ENCODE assay signal across 17 cellular contexts in the genomic region with DNA sequence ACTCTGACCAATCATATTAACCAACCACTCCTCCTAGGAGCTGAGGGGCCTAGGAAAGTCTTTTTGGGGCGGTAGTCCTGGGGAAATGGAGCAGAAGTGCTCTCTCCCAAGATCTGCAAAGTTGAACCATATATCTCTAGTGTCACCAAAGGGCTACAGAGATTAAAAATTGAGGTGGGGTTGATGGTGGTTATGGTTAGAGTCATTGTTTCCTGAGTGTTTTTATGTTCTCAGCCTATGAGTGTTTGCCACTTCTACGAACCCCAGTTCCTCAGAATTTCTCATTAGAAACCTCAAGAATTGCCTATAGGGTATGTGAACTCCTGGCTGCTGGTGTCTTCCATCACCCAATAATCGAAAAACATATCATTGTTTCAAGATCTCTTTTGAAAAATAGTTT.
"Had no signal": no experiment of that assay in that cellular context is flagged by ENCODE, and none has a peak within 500 bp of the region (broad histone marks: within the 10 kb centered on the region; RNA-seq: fewer than 3 reads in every experiment).

No MANE protein-coding gene starts in this region.

- DNase-seq: activated CD8-positive, alpha-beta memory T cell treated with anti-CD3 and anti-CD28 coated beads, Interleukin-2, amount 50 U/mL, for 48 hours; activated effector memory CD4-positive, alpha-beta T cell treated with Interleukin-2 at 50 U/mL for 16 hours; endodermal cell; erythroblast; gastrocnemius medialis; heart left ventricle; left cardiac atrium; midbrain; pancreas; sigmoid colon; SJCRH30; spleen; stimulated activated CD4-positive, alpha-beta T cell treated with anti-CD3 and anti-CD28 coated beads, Interleukin-1b, Interleukin-23, amount 100 ng/mL, for 48 hours; tibial artery; uterus had no signal

- H3K4me1 Mint-ChIP-seq: endodermal cell, WTC11 had no signal

- H3K4me3 ChIP-seq: gastrocnemius medialis, heart left ventricle, lung, pancreas, sigmoid colon, SJCRH30, spleen, tibial artery, uterus had no signal

- H3K27me3 ChIP-seq: gastrocnemius medialis, pancreas, sigmoid colon, tibial artery, uterus had no signal

- H3K9me3 ChIP-seq: gastrocnemius medialis, heart left ventricle, pancreas, sigmoid colon, SJCRH30, spleen, tibial artery, uterus had no signal

- H3K4me1 ChIP-seq: gastrocnemius medialis, heart left ventricle, pancreas, sigmoid colon, SJCRH30, tibial artery, uterus had no signal

- H3K36me3 ChIP-seq: gastrocnemius medialis, heart left ventricle, pancreas, sigmoid colon, SJCRH30, spleen, tibial artery, uterus had no signal

- H3K9me3 Mint-ChIP-seq: WTC11 had no signal

- H3K27ac Mint-ChIP-seq: endodermal cell, WTC11 had no signal

- H3K27ac ChIP-seq: gastrocnemius medialis, heart left ventricle, pancreas, sigmoid colon, SJCRH30, spleen, tibial artery, uterus had no signal

- H3K4me3 Mint-ChIP-seq: endodermal cell, WTC11 had no signal

- ATAC-seq: gastrocnemius medialis, heart left ventricle, left cardiac atrium, pancreas, WTC11 had no signal

- H3K36me3 Mint-ChIP-seq: WTC11 had no signal
